Comparison of ENCODE assay signal across 1 cellular context in genomic region chr12:24840046-24840800, GRCh38.
TF ChIP-seq lines count a peak whose summit lies in the region.

No MANE protein-coding gene starts in this region.

TF ChIP-seq in HepG2, 621 proteins besides CTCF, POLR2A, EP300 and RAD21 (continued from another document):
- TF ChIP-seq, protein P1, sequence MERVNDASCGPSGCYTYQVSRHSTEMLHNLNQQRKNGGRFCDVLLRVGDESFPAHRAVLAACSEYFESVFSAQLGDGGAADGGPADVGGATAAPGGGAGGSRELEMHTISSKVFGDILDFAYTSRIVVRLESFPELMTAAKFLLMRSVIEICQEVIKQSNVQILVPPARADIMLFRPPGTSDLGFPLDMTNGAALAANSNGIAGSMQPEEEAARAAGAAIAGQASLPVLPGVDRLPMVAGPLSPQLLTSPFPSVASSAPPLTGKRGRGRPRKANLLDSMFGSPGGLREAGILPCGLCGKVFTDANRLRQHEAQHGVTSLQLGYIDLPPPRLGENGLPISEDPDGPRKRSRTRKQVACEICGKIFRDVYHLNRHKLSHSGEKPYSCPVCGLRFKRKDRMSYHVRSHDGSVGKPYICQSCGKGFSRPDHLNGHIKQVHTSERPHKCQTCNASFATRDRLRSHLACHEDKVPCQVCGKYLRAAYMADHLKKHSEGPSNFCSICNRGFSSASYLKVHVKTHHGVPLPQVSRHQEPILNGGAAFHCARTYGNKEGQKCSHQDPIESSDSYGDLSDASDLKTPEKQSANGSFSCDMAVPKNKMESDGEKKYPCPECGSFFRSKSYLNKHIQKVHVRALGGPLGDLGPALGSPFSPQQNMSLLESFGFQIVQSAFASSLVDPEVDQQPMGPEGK (CRISPR knock-in tag; IDR thresholded peaks at IDR 0.05), result no peak
- no peak for TF ChIP-seq HDAC2 (CRISPR knock-in tag; IDR thresholded peaks at IDR 0.05)
- TF ChIP-seq, protein P2, sequence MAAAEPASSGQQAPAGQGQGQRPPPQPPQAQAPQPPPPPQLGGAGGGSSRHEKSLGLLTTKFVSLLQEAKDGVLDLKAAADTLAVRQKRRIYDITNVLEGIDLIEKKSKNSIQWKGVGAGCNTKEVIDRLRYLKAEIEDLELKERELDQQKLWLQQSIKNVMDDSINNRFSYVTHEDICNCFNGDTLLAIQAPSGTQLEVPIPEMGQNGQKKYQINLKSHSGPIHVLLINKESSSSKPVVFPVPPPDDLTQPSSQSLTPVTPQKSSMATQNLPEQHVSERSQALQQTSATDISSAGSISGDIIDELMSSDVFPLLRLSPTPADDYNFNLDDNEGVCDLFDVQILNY (CRISPR knock-in tag; conservative IDR thresholded peaks at IDR 0.05), result no peak
- TF ChIP-seq, protein P3, sequence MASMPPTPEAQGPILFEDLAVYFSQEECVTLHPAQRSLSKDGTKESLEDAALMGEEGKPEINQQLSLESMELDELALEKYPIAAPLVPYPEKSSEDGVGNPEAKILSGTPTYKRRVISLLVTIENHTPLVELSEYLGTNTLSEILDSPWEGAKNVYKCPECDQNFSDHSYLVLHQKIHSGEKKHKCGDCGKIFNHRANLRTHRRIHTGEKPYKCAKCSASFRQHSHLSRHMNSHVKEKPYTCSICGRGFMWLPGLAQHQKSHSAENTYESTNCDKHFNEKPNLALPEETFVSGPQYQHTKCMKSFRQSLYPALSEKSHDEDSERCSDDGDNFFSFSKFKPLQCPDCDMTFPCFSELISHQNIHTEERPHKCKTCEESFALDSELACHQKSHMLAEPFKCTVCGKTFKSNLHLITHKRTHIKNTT (CRISPR knock-in tag; IDR thresholded peaks at IDR 0.05), result no peak
- no peak for TF ChIP-seq ZFX (CRISPR knock-in tag; IDR thresholded peaks at IDR 0.05; ENCODE audit: low read depth)
- TF ChIP-seq ZNF414 (CRISPR knock-in tag; IDR thresholded peaks at IDR 0.05), result no peak
- TF ChIP-seq ZNF18 (CRISPR knock-in tag; IDR thresholded peaks at IDR 0.05; ENCODE audit: insufficient replicate concordance), result no peak
- TF ChIP-seq ZNF607 (CRISPR knock-in tag; IDR thresholded peaks at IDR 0.05; ENCODE audit: borderline replicate concordance), result no peak
